Comparison of ENCODE assay signal across 36 cellular contexts in genomic region chr9:125422853-125423252, GRCh38.
"Had no signal": no experiment of that assay in that cellular context is flagged by ENCODE, and none has a peak within 500 bp of the region (broad histone marks: within the 10 kb centered on the region; RNA-seq: fewer than 3 reads in every experiment).

No MANE protein-coding gene starts in this region.

- H3K27ac Mint-ChIP-seq: activated B cell treated with CpG ODN at 0.5 μM for 24 hours; activated CD4-positive, alpha-beta memory T cell treated with anti-CD3 and anti-CD28 coated beads for 36 hours; activated naive CD4-positive, alpha-beta T cell treated with anti-CD3 and anti-CD28 coated beads, Interleukin-2, amount 10 ng/mL, durations not matched to agents 7 days and 5 days; activated naive CD8-positive, alpha-beta T cell; activated naive CD8-positive, alpha-beta T cell treated with anti-CD3 and anti-CD28 coated beads, Interleukin-2, amount 50 U/mL, for 24 hours; T-cell; T-helper 17 cell had no signal

- H3K36me3 ChIP-seq: MG63, Peyer's patch had no signal

- H3K4me3 ChIP-seq: MG63, Peyer's patch had no signal

- H3K27me3 Mint-ChIP-seq: activated B cell treated with CpG ODN at 0.5 μM for 24 hours; activated CD4-positive, alpha-beta memory T cell treated with anti-CD3 and anti-CD28 coated beads for 36 hours; activated naive CD8-positive, alpha-beta T cell; activated naive CD8-positive, alpha-beta T cell treated with anti-CD3 and anti-CD28 coated beads, Interleukin-2, amount 50 U/mL, for 24 hours; T-cell; T-helper 17 cell had no signal

- H3K9me3 Mint-ChIP-seq: activated B cell treated with CpG ODN at 0.5 μM for 24 hours; activated CD4-positive, alpha-beta memory T cell treated with anti-CD3 and anti-CD28 coated beads for 36 hours; activated naive CD4-positive, alpha-beta T cell treated with anti-CD3 and anti-CD28 coated beads, Interleukin-2, amount 10 ng/mL, durations not matched to agents 7 days and 5 days; activated naive CD8-positive, alpha-beta T cell treated with anti-CD3 and anti-CD28 coated beads, Interleukin-2, amount 50 U/mL, for 24 hours; activated T-cell treated with anti-CD3 and anti-CD28 coated beads, Interleukin-2, amount 50 U/mL, for 4 hours; brain; T-cell had no signal

- H3K4me1 ChIP-seq: Peyer's patch had no signal

- H3K4me3 Mint-ChIP-seq: activated B cell treated with CpG ODN at 0.5 μM for 24 hours; activated CD4-positive, alpha-beta memory T cell treated with anti-CD3 and anti-CD28 coated beads for 36 hours; activated naive CD4-positive, alpha-beta T cell treated with anti-CD3 and anti-CD28 coated beads, Interleukin-2, amount 10 ng/mL, durations not matched to agents 7 days and 5 days; activated naive CD8-positive, alpha-beta T cell; activated naive CD8-positive, alpha-beta T cell treated with anti-CD3 and anti-CD28 coated beads, Interleukin-2, amount 50 U/mL, for 24 hours; activated T-cell treated with anti-CD3 and anti-CD28 coated beads, Interleukin-2, amount 50 U/mL, for 4 hours; brain; T-cell; T-helper 17 cell had no signal

- FAIRE-seq: bronchial epithelial cell had no signal

- H3K4me1 Mint-ChIP-seq: activated B cell treated with CpG ODN at 0.5 μM for 24 hours; activated naive CD4-positive, alpha-beta T cell treated with anti-CD3 and anti-CD28 coated beads, Interleukin-2, amount 10 ng/mL, durations not matched to agents 7 days and 5 days; activated naive CD8-positive, alpha-beta T cell treated with anti-CD3 and anti-CD28 coated beads, Interleukin-2, amount 50 U/mL, for 24 hours; T-cell; T-helper 17 cell had no signal

- H3K27ac ChIP-seq: Peyer's patch, VCaP had no signal

- H3K36me3 Mint-ChIP-seq: activated CD4-positive, alpha-beta memory T cell treated with anti-CD3 and anti-CD28 coated beads for 36 hours; activated naive CD4-positive, alpha-beta T cell treated with anti-CD3 and anti-CD28 coated beads, Interleukin-2, amount 10 ng/mL, durations not matched to agents 7 days and 5 days; activated naive CD8-positive, alpha-beta T cell; brain; T-cell had no signal

- H3K9me3 ChIP-seq: MG63, Peyer's patch had no signal

- H3K27me3 ChIP-seq: MG63, Peyer's patch had no signal

- ATAC-seq: activated naive CD8-positive, alpha-beta T cell treated with anti-CD3 and anti-CD28 coated beads, Interleukin-2, amount 50 U/mL, for 24 hours; activated T-cell treated with anti-CD3 and anti-CD28 coated beads, Interleukin-2, amount 50 U/mL, for 4 hours; PC-3; SK-N-SH treated with all-trans-retinoic acid at 6 μM for 48 hours; T-cell; T-helper 17 cell had no signal

- DNase-seq: activated B cell treated with CpG ODN at 0.5 μM for 24 hours; activated CD4-positive, alpha-beta memory T cell treated with anti-CD3 and anti-CD28 coated beads for 36 hours; activated CD4-positive, alpha-beta T cell treated with anti-CD3 and anti-CD28 coated beads for 4 hours; activated CD4-positive, alpha-beta T cell treated with anti-CD3 and anti-CD28 coated beads, Interleukin-2, amount 50 U/mL, for 1 hour; activated CD4-positive, CD25-positive, alpha-beta regulatory T cell treated with anti-CD3 and anti-CD28 coated beads, Interleukin-2, amount 50 U/mL, for 72 hours; activated CD8-positive, alpha-beta memory T cell treated with anti-CD3 and anti-CD28 coated beads, Interleukin-2, amount 50 U/mL, for 4 hours; activated effector memory CD4-positive, alpha-beta T cell treated with Interleukin-2 at 50 U/mL for 16 hours; activated naive CD4-positive, alpha-beta T cell treated with anti-CD3 and anti-CD28 coated beads, Interleukin-2, amount 10 ng/mL, durations not matched to agents 7 days and 5 days; activated naive CD8-positive, alpha-beta T cell treated with anti-CD3 and anti-CD28 coated beads, Interleukin-2, amount 50 U/mL, for 24 hours; activated T-cell treated with anti-CD3 and anti-CD28 coated beads for 4 hours; activated T-cell treated with anti-CD3 and anti-CD28 coated beads, Interleukin-2, amount 50 U/mL, for 4 hours; anterior cingulate cortex; caudate nucleus; Kasumi-1; KG1; MG63; NCI-H1048; NCI-H1105 treated with DMSO at 0.1 percent for 48 hours; NCI-H1436; NCI-H1694 treated with DMSO at 0.1 percent for 48 hours; NCI-H2029; NCI-H510A; NCI-H526; NCI-H748 treated with DMSO at 0.1 percent for 48 hours; NK-92 treated with Interleukin-12 subunit alpha and Interleukin-12 subunit beta, amount 100 ng/mL, for 24 hours; PC-3; Peyer's patch; RPMI8226; SIG-M5; T-cell; T-helper 17 cell had no signal
